1 cellular context compared by ENCODE assay signal in genomic region chr2:197453123-197453913, GRCh38.
TF ChIP-seq lines count a peak whose summit lies in the region.

COQ10B (plus strand) TSS chr2:197453552; CDS start chr2:197453561, 9 bp downstream.

TF ChIP-seq in SK-N-SH, 30 proteins besides CTCF, POLR2A, EP300 and RAD21 (continued from another document):
- TF ChIP-seq USF1 (IDR thresholded peaks at IDR 0.05; ENCODE audit: borderline replicate concordance, low read depth) (no peak), USF2 (IDR thresholded peaks at IDR 0.05; ENCODE audit: borderline replicate concordance, low read depth, low read length) (no peak), FOXJ3 (CRISPR knock-in tag; IDR thresholded peaks at IDR 0.05) (no peak), TEAD4 (IDR thresholded peaks at IDR 0.05; ENCODE audit: borderline replicate concordance, insufficient read depth) (no peak), RCOR1 (IDR thresholded peaks at IDR 0.05; ENCODE audit: low read length) (no peak), NRF1 (IDR thresholded peaks at IDR 0.05; ENCODE audit: low read depth, low read length) (peak; percentile 83)
